Comparison of ENCODE assay signal across 19 cellular contexts in genomic region chr10:42986618-42987017, GRCh38.
"Had no signal": no experiment of that assay in that cellular context is flagged by ENCODE, and none has a peak within 500 bp of the region (broad histone marks: within the 10 kb centered on the region; RNA-seq: fewer than 3 reads in every experiment).

No MANE protein-coding gene starts in this region.

- H3K9me3 ChIP-seq: body of pancreas, gastrocnemius medialis, neutrophil, ovary, psoas muscle, upper lobe of left lung had no signal

- H3K36me3 ChIP-seq: cardiac muscle cell, gastrocnemius medialis, neutrophil, ovary, upper lobe of left lung had no signal

- H3K27me3 ChIP-seq: body of pancreas, cardiac muscle cell, gastrocnemius medialis, neutrophil, ovary, upper lobe of left lung had no signal

- DNase-seq: activated CD4-positive, alpha-beta T cell treated with anti-CD3 and anti-CD28 coated beads, Interleukin-2, amount 10 ng/mL, durations not matched to agents 7 days and 5 days; activated gamma-delta T cell; anterior cingulate cortex; effector CD8-positive, alpha-beta T cell; gastrocnemius medialis; hypothalamus; left cardiac atrium; stimulated activated CD4-positive, alpha-beta T cell treated with anti-CD3 and anti-CD28 coated beads, Interleukin-4, amount 100 ng/mL, for 24 hours; stimulated activated naive CD4-positive, alpha-beta T cell treated with Interleukin-2 at 50 U/mL for 16 hours had no signal

- ATAC-seq: activated CD4-positive, CD25-positive, alpha-beta regulatory T cell treated with anti-CD3 and anti-CD28 coated beads, Interleukin-2, amount 50 U/mL, for 24 hours; activated CD8-positive, alpha-beta memory T cell treated with anti-CD3 and anti-CD28 coated beads, Interleukin-2, amount 10 ng/mL, durations not matched to agents 7 days and 5 days; body of pancreas; gastrocnemius medialis; left cardiac atrium; psoas muscle; right cardiac atrium had no signal

- H3K4me3 ChIP-seq: body of pancreas, cardiac muscle cell, gastrocnemius medialis, ovary, psoas muscle, upper lobe of left lung had no signal

- H3K27ac ChIP-seq: body of pancreas, cardiac muscle cell, gastrocnemius medialis, neutrophil, ovary, psoas muscle, upper lobe of left lung, VCaP had no signal

- H3K4me1 ChIP-seq: body of pancreas, gastrocnemius medialis, psoas muscle, upper lobe of left lung had no signal
